In genomic region chr1:235979716-235980338, GRCh38 we compare ENCODE assay signal across 18 cellular contexts.
"Had no signal": no experiment of that assay in that cellular context is flagged by ENCODE, and none has a peak within 500 bp of the region (broad histone marks: within the 10 kb centered on the region; RNA-seq: fewer than 3 reads in every experiment).

No MANE protein-coding gene starts in this region.

- H3K4me1 Mint-ChIP-seq: activated naive CD4-positive, alpha-beta T cell treated with anti-CD3 and anti-CD28 coated beads, Interleukin-2, amount 50 U/mL, for 24 hours had no signal

- H3K9me3 ChIP-seq: adrenal gland, prostate gland, SK-N-SH, tibial artery had no signal

- H3K4me3 ChIP-seq: adrenal gland, hepatocyte, prostate gland, tibial artery had no signal

- H3K27ac Mint-ChIP-seq: activated naive CD4-positive, alpha-beta T cell treated with anti-CD3 and anti-CD28 coated beads, Interleukin-2, amount 50 U/mL, for 24 hours; natural killer cell treated with Interleukin-12 subunit alpha and Interleukin-12 subunit beta and Interleukin-15 and Interleukin-18, amount 100 ng/mL, for 72 hours had no signal

- H3K27ac ChIP-seq: hepatocyte, prostate gland, tibial artery had no signal

- H3K36me3 Mint-ChIP-seq: activated naive CD4-positive, alpha-beta T cell treated with anti-CD3 and anti-CD28 coated beads, Interleukin-2, amount 50 U/mL, for 24 hours; natural killer cell treated with Interleukin-12 subunit alpha and Interleukin-12 subunit beta and Interleukin-15 and Interleukin-18, amount 100 ng/mL, for 72 hours had no signal

- ATAC-seq: left lobe of liver; natural killer cell treated with Interleukin-12 subunit alpha and Interleukin-12 subunit beta and Interleukin-15 and Interleukin-18, amount 100 ng/mL, for 72 hours had no signal

- DNase-seq: activated CD4-positive, alpha-beta T cell treated with anti-CD3 and anti-CD28 coated beads for 1 hour; activated CD4-positive, alpha-beta T cell treated with anti-CD3 and anti-CD28 coated beads, Interleukin-2, amount 50 U/mL, for 48 hours; activated T-cell treated with anti-CD3 and anti-CD28 coated beads, Interleukin-2, amount 50 U/mL, for 1 hour; adrenal gland; cortex of kidney; effector CD8-positive, alpha-beta T cell; mesenchymal stem cell; SK-N-SH; stimulated activated CD4-positive, alpha-beta T cell treated with anti-CD3 and anti-CD28 coated beads, Interleukin-12 subunit alpha, Interleukin-12 subunit beta, amount 100 ng/mL, for 4 hours; stimulated activated CD4-positive, alpha-beta T cell treated with anti-CD3 and anti-CD28 coated beads, Interleukin-2, amount 100 ng/mL, for 24 hours; T-helper 1 cell; T1000; tibial artery had no signal

- H3K27me3 ChIP-seq: adrenal gland, hepatocyte, tibial artery had no signal

- H3K9me3 Mint-ChIP-seq: activated naive CD4-positive, alpha-beta T cell treated with anti-CD3 and anti-CD28 coated beads, Interleukin-2, amount 50 U/mL, for 24 hours; natural killer cell treated with Interleukin-12 subunit alpha and Interleukin-12 subunit beta and Interleukin-15 and Interleukin-18, amount 100 ng/mL, for 72 hours had no signal

- H3K9ac ChIP-seq: SK-N-SH had no signal

- H3K4me1 ChIP-seq: prostate gland had no signal

- H3K4me3 Mint-ChIP-seq: activated naive CD4-positive, alpha-beta T cell treated with anti-CD3 and anti-CD28 coated beads, Interleukin-2, amount 50 U/mL, for 24 hours; natural killer cell treated with Interleukin-12 subunit alpha and Interleukin-12 subunit beta and Interleukin-15 and Interleukin-18, amount 100 ng/mL, for 72 hours had no signal
